ENCODE assay signal across 1 cellular context in the genomic region with DNA sequence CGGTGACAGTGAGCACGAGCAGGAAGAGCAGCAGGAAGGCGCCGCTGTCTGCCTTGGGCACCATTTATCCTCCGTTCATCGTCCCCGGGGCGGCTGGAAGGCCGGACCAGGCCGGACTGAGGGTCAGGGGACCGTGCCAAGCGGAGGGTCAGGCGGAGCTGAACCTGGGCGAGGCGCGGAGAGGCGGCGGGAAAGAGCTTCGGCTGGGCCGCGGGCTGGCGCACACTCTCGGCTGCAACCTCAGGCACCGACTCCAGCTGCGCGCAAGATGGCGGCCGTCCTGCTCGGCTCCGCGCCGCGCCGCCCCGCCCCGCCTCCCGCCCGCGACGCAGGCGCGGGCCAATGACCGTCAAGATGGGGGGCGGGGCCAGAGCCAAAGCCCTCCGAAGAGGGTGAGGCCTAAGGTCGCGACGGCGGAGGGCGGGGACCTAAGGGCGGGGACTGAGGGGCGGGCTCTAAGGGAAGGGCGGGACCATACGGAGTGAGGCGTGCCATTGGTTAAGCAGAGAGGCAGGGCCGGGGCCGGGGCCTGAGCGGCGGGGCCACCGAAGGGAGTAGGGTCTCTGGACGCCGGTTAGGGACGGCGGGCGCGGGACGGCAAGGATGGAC.
TF ChIP-seq lines count a peak whose summit lies in the region.

DGCR2 (minus strand) TSS at position 270 of the 609 bp plus-strand sequence; CDS start at position 64, 206 bp downstream.

TF ChIP-seq in HepG2, 621 proteins besides CTCF, POLR2A, EP300 and RAD21 (continued from another document and continues in another):
- no peak for TF ChIP-seq GPBP1L1 (CRISPR knock-in tag; IDR thresholded peaks at IDR 0.05)
- TF ChIP-seq ZBTB21 (CRISPR knock-in tag; IDR thresholded peaks at IDR 0.05), result no peak
- no peak for TF ChIP-seq ZNF317 (CRISPR knock-in tag; IDR thresholded peaks at IDR 0.05)
- TF ChIP-seq FOXM1 (CRISPR knock-in tag; IDR thresholded peaks at IDR 0.05), result no peak
- TF ChIP-seq NFIB (CRISPR knock-in tag; IDR thresholded peaks at IDR 0.05; ENCODE audit: borderline replicate concordance), result no peak
- TF ChIP-seq CCAR2 (optimal IDR thresholded peaks at IDR 0.05; ENCODE audit: low read depth, low read length), result no peak
- peak; percentile 48; the same call in 1 of the 2 replicates for TF ChIP-seq YEATS4 (CRISPR knock-in tag; IDR thresholded peaks at IDR 0.05; ENCODE audit: borderline replicate concordance)
- no peak for TF ChIP-seq ZNF598 (CRISPR knock-in tag; IDR thresholded peaks at IDR 0.05; ENCODE audit: borderline replicate concordance)
- TF ChIP-seq NFE2L1 (CRISPR knock-in tag; IDR thresholded peaks at IDR 0.05; ENCODE audit: borderline replicate concordance), result no peak
- TF ChIP-seq, protein P1, sequence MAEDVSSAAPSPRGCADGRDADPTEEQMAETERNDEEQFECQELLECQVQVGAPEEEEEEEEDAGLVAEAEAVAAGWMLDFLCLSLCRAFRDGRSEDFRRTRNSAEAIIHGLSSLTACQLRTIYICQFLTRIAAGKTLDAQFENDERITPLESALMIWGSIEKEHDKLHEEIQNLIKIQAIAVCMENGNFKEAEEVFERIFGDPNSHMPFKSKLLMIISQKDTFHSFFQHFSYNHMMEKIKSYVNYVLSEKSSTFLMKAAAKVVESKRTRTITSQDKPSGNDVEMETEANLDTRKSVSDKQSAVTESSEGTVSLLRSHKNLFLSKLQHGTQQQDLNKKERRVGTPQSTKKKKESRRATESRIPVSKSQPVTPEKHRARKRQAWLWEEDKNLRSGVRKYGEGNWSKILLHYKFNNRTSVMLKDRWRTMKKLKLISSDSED (CRISPR knock-in tag; IDR thresholded peaks at IDR 0.05), result no peak
- TF ChIP-seq CSRNP1 (CRISPR knock-in tag; IDR thresholded peaks at IDR 0.05), result no peak
- no peak for TF ChIP-seq FOXO1 (CRISPR knock-in tag; IDR thresholded peaks at IDR 0.05)
- peak; percentile 64 for TF ChIP-seq GMEB1 (CRISPR knock-in tag; IDR thresholded peaks at IDR 0.05; ENCODE audit: borderline replicate concordance)
- TF ChIP-seq SMARCE1 (IDR thresholded peaks at IDR 0.05; ENCODE audit: borderline replicate concordance), result no peak
- no peak for TF ChIP-seq MED13 (CRISPR knock-in tag; IDR thresholded peaks at IDR 0.05)
- no peak for TF ChIP-seq SYNCRIP (IDR thresholded peaks at IDR 0.05; ENCODE audit: insufficient read depth, low read depth, low read length)
- no peak for TF ChIP-seq RFX1 (IDR thresholded peaks at IDR 0.05)
- TF ChIP-seq HOXA9 (CRISPR knock-in tag; IDR thresholded peaks at IDR 0.05; ENCODE audit: borderline replicate concordance), result no peak
- TF ChIP-seq ZSCAN20 (CRISPR knock-in tag; IDR thresholded peaks at IDR 0.05; ENCODE audit: borderline replicate concordance), result no peak
- TF ChIP-seq ZKSCAN5 (CRISPR knock-in tag; IDR thresholded peaks at IDR 0.05), result no peak
- TF ChIP-seq ZNF160 (CRISPR knock-in tag; IDR thresholded peaks at IDR 0.05), result 0 out of 2 replicates have a peak, but pooled peaks have one; percentile 2
- no peak for TF ChIP-seq RFX3 (CRISPR knock-in tag; IDR thresholded peaks at IDR 0.05)
- no peak for TF ChIP-seq NR2F2 (IDR thresholded peaks at IDR 0.05; ENCODE audit: borderline replicate concordance, low read depth)
- TF ChIP-seq SP4 (CRISPR knock-in tag; IDR thresholded peaks at IDR 0.05), result peak; percentile 84
- TF ChIP-seq NFYC (CRISPR knock-in tag; IDR thresholded peaks at IDR 0.05), result peak; percentile 70
- no peak for TF ChIP-seq RELA (CRISPR knock-in tag; IDR thresholded peaks at IDR 0.05)
- TF ChIP-seq JUND (CRISPR knock-in tag; IDR thresholded peaks at IDR 0.05), result no peak
- TF ChIP-seq ZNF878 (CRISPR knock-in tag; IDR thresholded peaks at IDR 0.05), result no peak
- no peak for TF ChIP-seq SMARCC2 (IDR thresholded peaks at IDR 0.05)
- TF ChIP-seq RFXANK (CRISPR knock-in tag; IDR thresholded peaks at IDR 0.05), result no peak
- no peak for TF ChIP-seq U2AF2 (IDR thresholded peaks at IDR 0.05; ENCODE audit: low read depth, low read length)
- TF ChIP-seq SRSF9 (IDR thresholded peaks at IDR 0.05; ENCODE audit: borderline replicate concordance, insufficient read depth, low read depth, low read length, poor library complexity, severe bottlenecking), result no peak
- TF ChIP-seq PLRG1 (conservative IDR thresholded peaks at IDR 0.05), result no peak
- TF ChIP-seq MAZ (IDR thresholded peaks at IDR 0.05; ENCODE audit: borderline replicate concordance, low read depth, low read length), result no peak
- peak; percentile 63 for TF ChIP-seq MAZ (CRISPR knock-in tag; IDR thresholded peaks at IDR 0.05; ENCODE audit: low read depth)
- TF ChIP-seq, protein P2, sequence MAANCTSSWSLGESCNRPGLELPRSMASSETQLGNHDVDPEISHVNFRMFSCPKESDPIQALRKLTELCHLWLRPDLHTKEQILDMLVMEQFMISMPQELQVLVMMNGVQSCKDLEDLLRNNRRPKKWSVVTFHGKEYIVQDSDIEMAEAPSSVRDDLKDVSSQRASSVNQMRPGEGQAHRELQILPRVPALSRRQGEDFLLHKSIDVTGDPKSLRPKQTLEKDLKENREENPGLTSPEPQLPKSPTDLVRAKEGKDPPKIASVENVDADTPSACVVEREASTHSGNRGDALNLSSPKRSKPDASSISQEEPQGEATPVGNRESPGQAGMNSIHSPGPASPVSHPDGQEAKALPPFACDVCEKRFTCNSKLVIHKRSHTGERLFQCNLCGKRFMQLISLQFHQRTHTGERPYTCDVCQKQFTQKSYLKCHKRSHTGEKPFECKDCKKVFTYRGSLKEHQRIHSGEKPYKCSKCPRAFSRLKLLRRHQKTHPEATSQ (CRISPR knock-in tag; IDR thresholded peaks at IDR 0.05; ENCODE audit: borderline replicate concordance), result no peak
- no peak; the same call in 1 of the 2 replicates for TF ChIP-seq ZMYM4 (CRISPR knock-in tag; IDR thresholded peaks at IDR 0.05)
- no peak; the same call in 1 of the 2 replicates for TF ChIP-seq ZBTB7A (CRISPR knock-in tag; IDR thresholded peaks at IDR 0.05)
- no peak for TF ChIP-seq ATF7 (IDR thresholded peaks at IDR 0.05)
- no peak for TF ChIP-seq ATF7 (CRISPR knock-in tag; IDR thresholded peaks at IDR 0.05)
- no peak for TF ChIP-seq CENPT (CRISPR knock-in tag; IDR thresholded peaks at IDR 0.05; ENCODE audit: low read depth)
- peak; percentile 50 for TF ChIP-seq TAF1 (CRISPR knock-in tag; IDR thresholded peaks at IDR 0.05)
- TF ChIP-seq SNRNP70 (IDR thresholded peaks at IDR 0.05; ENCODE audit: low read depth, low read length), result no peak
- no peak for TF ChIP-seq ZBTB25 (CRISPR knock-in tag; IDR thresholded peaks at IDR 0.05)
- TF ChIP-seq, protein P3, sequence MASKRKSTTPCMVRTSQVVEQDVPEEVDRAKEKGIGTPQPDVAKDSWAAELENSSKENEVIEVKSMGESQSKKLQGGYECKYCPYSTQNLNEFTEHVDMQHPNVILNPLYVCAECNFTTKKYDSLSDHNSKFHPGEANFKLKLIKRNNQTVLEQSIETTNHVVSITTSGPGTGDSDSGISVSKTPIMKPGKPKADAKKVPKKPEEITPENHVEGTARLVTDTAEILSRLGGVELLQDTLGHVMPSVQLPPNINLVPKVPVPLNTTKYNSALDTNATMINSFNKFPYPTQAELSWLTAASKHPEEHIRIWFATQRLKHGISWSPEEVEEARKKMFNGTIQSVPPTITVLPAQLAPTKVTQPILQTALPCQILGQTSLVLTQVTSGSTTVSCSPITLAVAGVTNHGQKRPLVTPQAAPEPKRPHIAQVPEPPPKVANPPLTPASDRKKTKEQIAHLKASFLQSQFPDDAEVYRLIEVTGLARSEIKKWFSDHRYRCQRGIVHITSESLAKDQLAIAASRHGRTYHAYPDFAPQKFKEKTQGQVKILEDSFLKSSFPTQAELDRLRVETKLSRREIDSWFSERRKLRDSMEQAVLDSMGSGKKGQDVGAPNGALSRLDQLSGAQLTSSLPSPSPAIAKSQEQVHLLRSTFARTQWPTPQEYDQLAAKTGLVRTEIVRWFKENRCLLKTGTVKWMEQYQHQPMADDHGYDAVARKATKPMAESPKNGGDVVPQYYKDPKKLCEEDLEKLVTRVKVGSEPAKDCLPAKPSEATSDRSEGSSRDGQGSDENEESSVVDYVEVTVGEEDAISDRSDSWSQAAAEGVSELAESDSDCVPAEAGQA (IDR thresholded peaks at IDR 0.05; ENCODE audit: low read depth), result no peak; the same call in 1 of the 2 replicates
- TF ChIP-seq, protein P3 (CRISPR knock-in tag; IDR thresholded peaks at IDR 0.05; ENCODE audit: borderline replicate concordance), result no peak
- TF ChIP-seq, protein P4, sequence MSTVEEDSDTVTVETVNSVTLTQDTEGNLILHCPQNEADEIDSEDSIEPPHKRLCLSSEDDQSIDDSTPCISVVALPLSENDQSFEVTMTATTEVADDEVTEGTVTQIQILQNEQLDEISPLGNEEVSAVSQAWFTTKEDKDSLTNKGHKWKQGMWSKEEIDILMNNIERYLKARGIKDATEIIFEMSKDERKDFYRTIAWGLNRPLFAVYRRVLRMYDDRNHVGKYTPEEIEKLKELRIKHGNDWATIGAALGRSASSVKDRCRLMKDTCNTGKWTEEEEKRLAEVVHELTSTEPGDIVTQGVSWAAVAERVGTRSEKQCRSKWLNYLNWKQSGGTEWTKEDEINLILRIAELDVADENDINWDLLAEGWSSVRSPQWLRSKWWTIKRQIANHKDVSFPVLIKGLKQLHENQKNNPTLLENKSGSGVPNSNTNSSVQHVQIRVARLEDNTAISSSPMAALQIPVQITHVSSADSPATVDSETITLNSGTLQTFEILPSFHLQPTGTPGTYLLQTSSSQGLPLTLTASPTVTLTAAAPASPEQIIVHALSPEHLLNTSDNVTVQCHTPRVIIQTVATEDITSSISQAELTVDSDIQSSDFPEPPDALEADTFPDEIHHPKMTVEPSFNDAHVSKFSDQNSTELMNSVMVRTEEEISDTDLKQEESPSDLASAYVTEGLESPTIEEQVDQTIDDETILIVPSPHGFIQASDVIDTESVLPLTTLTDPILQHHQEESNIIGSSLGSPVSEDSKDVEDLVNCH (CRISPR knock-in tag; IDR thresholded peaks at IDR 0.05), result no peak
- TF ChIP-seq ARHGAP35 (CRISPR knock-in tag; IDR thresholded peaks at IDR 0.05; ENCODE audit: borderline replicate concordance), result no peak
